Comparison of ENCODE assay signal across 1 cellular context in genomic region chr3:71269896-71270295, GRCh38.
TF ChIP-seq lines count a peak whose summit lies in the region.

No MANE protein-coding gene starts in this region.

TF ChIP-seq in GM23338, 12 proteins besides CTCF, POLR2A, EP300 and RAD21 (continued from another document):
- TF ChIP-seq ZNF462 (CRISPR knock-in tag; IDR thresholded peaks at IDR 0.05) (no peak), EZH2 (IDR thresholded peaks at IDR 0.05; ENCODE audit: low read depth, unreplicated experiment) (no peak), REST (IDR thresholded peaks at IDR 0.05; ENCODE audit: unreplicated experiment) (no peak), EZH2phosphoT487 (IDR thresholded peaks at IDR 0.05; ENCODE audit: unreplicated experiment) (no peak), CREB1 (CRISPR knock-in tag; IDR thresholded peaks at IDR 0.05; ENCODE audit: low read depth) (no peak), STAT1 (IDR thresholded peaks at IDR 0.05; ENCODE audit: unreplicated experiment) (no peak), ETS1 (IDR thresholded peaks at IDR 0.05) (no peak), ZNF331 (CRISPR knock-in tag; IDR thresholded peaks at IDR 0.05; ENCODE audit: low read depth) (no peak), ZNF114 (CRISPR knock-in tag; IDR thresholded peaks at IDR 0.05) (no peak), NANOG (IDR thresholded peaks at IDR 0.05; ENCODE audit: borderline replicate concordance) (no peak), JUNB (IDR thresholded peaks at IDR 0.05; ENCODE audit: unreplicated experiment) (no peak)
